19 cellular contexts compared by ENCODE assay signal in genomic region chr2:20687260-20687772, GRCh38. TPM values are rescaled to one million over a fixed set of nuclear protein-coding genes. Genes with fewer than 3 reads are reported as not detected.
DNase-seq lines count a peak whose midpoint lies in the region; ATAC-seq and TF ChIP-seq lines count a peak whose summit lies in the region.
"Had no signal": no experiment of that assay in that cellular context is flagged by ENCODE, and none has a peak within 500 bp of the region (broad histone marks: within the 10 kb centered on the region; RNA-seq: fewer than 3 reads in every experiment).

No MANE protein-coding gene starts in this region.

- dilution Hi-C loops in IMR-90 (cut with HindIII; ENCODE audit: low sequenced_read_pairs, unreplicated experiment): loop anchor here (25.0 kb wide), 1 partner anchor 250 kb away; no protein-coding TSS in a partner anchor

- no peak overlapping the region; the same call in 1 of the 2 replicates for H3K14ac ChIP-seq in IMR-90 (replicated peaks; ENCODE audit: low read depth, low read length)

- H3K27ac Mint-ChIP-seq in nephron progenitor cell: peak overlapping the region; percentile 77
- H3K27ac Mint-ChIP-seq: CD8-positive, alpha-beta memory T cell had no signal

- peak; percentile 40; the same call in 1 of the 2 replicates for ATAC-seq in IMR-90 (ENCODE audit: low read depth)
- no peak for ATAC-seq in GM19397 (IDR thresholded peaks at IDR 0.05; ENCODE audit: unreplicated experiment)
- no peak for ATAC-seq in GM21381 (IDR thresholded peaks at IDR 0.05; ENCODE audit: unreplicated experiment)

- H3K4ac ChIP-seq in IMR-90 (ENCODE audit: low read depth, low read length): no peak overlapping the region

- TF ChIP-seq CTCF in IMR-90 (conservative IDR thresholded peaks at IDR 0.05; ENCODE audit: low read depth, low read length) (no peak), nephron progenitor cell (IDR thresholded peaks at IDR 0.05) (no peak)

- no peak overlapping the region for H2AK5ac ChIP-seq in IMR-90 (ENCODE audit: low read depth, low read length)

- H4K91ac ChIP-seq in IMR-90 (ENCODE audit: insufficient read depth, low read depth, low read length): no peak overlapping the region

- intact Hi-C loops in IMR-90 (cut with micrococcal nuclease): no loop called here

- H2BK5ac ChIP-seq in IMR-90 (ENCODE audit: low read depth, low read length, poor library complexity, severe bottlenecking): no peak overlapping the region

- 0 out of 2 replicates have a peak, but pooled peaks cover 3% of the 10 kb centered on the region for H3K4me1 ChIP-seq in IMR-90 (ENCODE audit: control insufficient read depth, insufficient read depth, low read length)
- H3K4me1 ChIP-seq: BE2C, HAP-1 had no signal

- DNase-seq in AG20443 (ENCODE audit: low spot score) (peak; percentile 34), IMR-90 (peak; percentile 23), fibroblast of gingiva (ENCODE audit: low read depth) (peak; percentile 58), nephron progenitor cell (no peak), kidney tubule cell (ENCODE audit: low spot score) (no peak)
- DNase-seq: BE2C; C1 segment of cervical spinal cord; CD4-positive, CD25-positive, alpha-beta regulatory T cell; CD8-positive, alpha-beta memory T cell; COR-L47; DMS 273 treated with DMSO at 0.1 percent for 48 hours; DMS53; DND-41; EL had no signal

- no peak overlapping the region for H3K4me2 ChIP-seq in IMR-90 (ENCODE audit: low read depth, low read length)

- H3K27me3 ChIP-seq in IMR-90 (ENCODE audit: control insufficient read depth, insufficient read depth, low read length): no peaks in the 10 kb centered on the region
- H3K27me3 ChIP-seq: BE2C had no signal

- H3K36me3 Mint-ChIP-seq in nephron progenitor cell (ENCODE audit: low read depth): peaks cover 72% of the 10 kb centered on the region

- no peak overlapping the region for H2BK120ac ChIP-seq in IMR-90 (ENCODE audit: low read depth, low read length)

- H2BK20ac ChIP-seq in IMR-90 (ENCODE audit: low read depth, low read length): no peak overlapping the region

- TF ChIP-seq RAD21 in IMR-90 (IDR thresholded peaks at IDR 0.05; ENCODE audit: low read length): no peak

- H4K8ac ChIP-seq in IMR-90 (ENCODE audit: low read depth in 2 of 2, low read length in 2 of 2): no peak overlapping the region

- H3K4me1 Mint-ChIP-seq in nephron progenitor cell: peaks cover 11% of the 10 kb centered on the region

- H3K9me3 ChIP-seq in IMR-90 (ENCODE audit: control insufficient read depth, insufficient read depth, low read length): no peaks in the 10 kb centered on the region
- H3K9me3 ChIP-seq: BE2C, HAP-1 had no signal

- no TSS peak for BruUV-seq in IMR-90 (replicated peaks; lab: Mats Ljungman, UMichigan)

- H3K36me3 ChIP-seq in IMR-90 (ENCODE audit: control insufficient read depth, insufficient read depth, low read length): peaks cover 5% of the 10 kb centered on the region

- no peak overlapping the region for H2BK15ac ChIP-seq in IMR-90 (ENCODE audit: low read depth, low read length)

- H3K4me3 Mint-ChIP-seq in nephron progenitor cell: no peak overlapping the region
- H3K4me3 Mint-ChIP-seq: CD4-positive, CD25-positive, alpha-beta regulatory T cell; CD8-positive, alpha-beta memory T cell had no signal

- no peak overlapping the region for H3K27ac ChIP-seq in IMR-90 (ENCODE audit: insufficient read depth, low read length)

- H3K23ac ChIP-seq in IMR-90 (ENCODE audit: low read depth, low read length): no peak overlapping the region

- no peaks in the 10 kb centered on the region; the same call in 1 of the 2 replicates for H3K9me1 ChIP-seq in IMR-90 (ENCODE audit: insufficient read depth, low read length)

- H3K18ac ChIP-seq in IMR-90 (ENCODE audit: low read depth, low read length): no peak overlapping the region

- H3K56ac ChIP-seq in IMR-90 (ENCODE audit: extremely low read depth, insufficient read depth, low read length): no peak overlapping the region

- H4K5ac ChIP-seq in IMR-90 (ENCODE audit: low read depth, low read length): no peak overlapping the region

- CTCF ChIA-PET in IMR-90 (lab: Yijun Ruan, JAX): interaction anchor here (0.6 to 1.0 kb wide), 3 partner anchors 10 to 13 kb away, joined by 3 read pairs; no protein-coding TSS in a partner anchor

- POLR2A ChIA-PET in IMR-90 (lab: Charles Lee; ENCODE audit: unreplicated experiment): no interaction called here

- H3K27me3 Mint-ChIP-seq in nephron progenitor cell (ENCODE audit: low read depth, poor library complexity): peaks cover 2% of the 10 kb centered on the region
- H3K27me3 Mint-ChIP-seq: CD4-positive, CD25-positive, alpha-beta regulatory T cell; CD8-positive, alpha-beta memory T cell had no signal

- in situ Hi-C loops in IMR-90 (cut with MboI; ENCODE audit: low sequenced_read_pairs): no loop called here

- no CpG with 5 or more reads among the region's 4 CpGs for WGBS in IMR-90 (ENCODE audit: extremely low coverage in 2 of 2, insufficient read length in 1 of 2), 2 experiments

- no peak overlapping the region for H2AFZ ChIP-seq in IMR-90 (replicated peaks; ENCODE audit: low read length, poor library complexity)

- H3K79me1 ChIP-seq in IMR-90 (ENCODE audit: low read depth in 1 of 2, low read length in 2 of 2): no peaks in the 10 kb centered on the region

- no peak overlapping the region for H2AK9ac ChIP-seq in IMR-90 (replicated peaks; ENCODE audit: low read depth, low read length, poor library complexity)

- H3K9me3 Mint-ChIP-seq in nephron progenitor cell: peaks cover 4% of the 10 kb centered on the region
- H3K9me3 Mint-ChIP-seq: CD4-positive, CD25-positive, alpha-beta regulatory T cell; CD8-positive, alpha-beta memory T cell had no signal

- no peaks in the 10 kb centered on the region for H4K20me1 ChIP-seq in IMR-90 (ENCODE audit: insufficient read depth, low read length)

- no peak overlapping the region for H3K9ac ChIP-seq in IMR-90 (ENCODE audit: low read depth, low read length)

- H3K4me3 ChIP-seq in IMR-90 (ENCODE audit: insufficient read depth, low read depth, low read length): no peak overlapping the region
- H3K4me3 ChIP-seq: HAP-1, K562 had no signal

- no peak for TF ChIP-seq POLR2A in IMR-90 (IDR thresholded peaks at IDR 0.05; ENCODE audit: low read depth, low read length)

TF ChIP-seq in IMR-90, 13 proteins besides CTCF, POLR2A, EP300 and RAD21:
- TF ChIP-seq BHLHE40 (IDR thresholded peaks at IDR 0.05; ENCODE audit: low read depth, low read length) (no peak), RCOR1 (IDR thresholded peaks at IDR 0.05; ENCODE audit: insufficient replicate concordance, low read length) (no peak), MAZ (IDR thresholded peaks at IDR 0.05; ENCODE audit: borderline replicate concordance, low read depth, low read length) (no peak), CEBPB (IDR thresholded peaks at IDR 0.05; ENCODE audit: low read depth, low read length) (no peak), RFX5 (IDR thresholded peaks at IDR 0.05; ENCODE audit: low read depth, low read length) (no peak), MXI1 (IDR thresholded peaks at IDR 0.05; ENCODE audit: borderline replicate concordance, low read depth, low read length) (no peak), FOS (IDR thresholded peaks at IDR 0.05; ENCODE audit: low read depth, low read length) (no peak), CHD1 (IDR thresholded peaks at IDR 0.05; ENCODE audit: low read depth, low read length) (no peak), SMC3 (IDR thresholded peaks at IDR 0.05; ENCODE audit: low read depth, low read length) (no peak), NFE2L2 (IDR thresholded peaks at IDR 0.05; ENCODE audit: low read depth, low read length) (no peak), ELK1 (IDR thresholded peaks at IDR 0.05; ENCODE audit: borderline replicate concordance, low read depth, low read length) (no peak), MAFK (IDR thresholded peaks at IDR 0.05; ENCODE audit: low read depth, low read length) (no peak)
- TF ChIP-seq, protein P1, sequence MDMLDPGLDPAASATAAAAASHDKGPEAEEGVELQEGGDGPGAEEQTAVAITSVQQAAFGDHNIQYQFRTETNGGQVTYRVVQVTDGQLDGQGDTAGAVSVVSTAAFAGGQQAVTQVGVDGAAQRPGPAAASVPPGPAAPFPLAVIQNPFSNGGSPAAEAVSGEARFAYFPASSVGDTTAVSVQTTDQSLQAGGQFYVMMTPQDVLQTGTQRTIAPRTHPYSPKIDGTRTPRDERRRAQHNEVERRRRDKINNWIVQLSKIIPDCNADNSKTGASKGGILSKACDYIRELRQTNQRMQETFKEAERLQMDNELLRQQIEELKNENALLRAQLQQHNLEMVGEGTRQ (IDR thresholded peaks at IDR 0.05; ENCODE audit: low read depth, low read length): no peak
TF ChIP-seq in IMR-90: peak in this region for 0.

RNA-seq across cellular contexts. Expression of gene GDF7, which starts 20.4 kb away (rescaled TPM):
- total RNA-seq in IMR-90 (2012; rRNA removed): under 0.01 TPM in 2 replicates
- 0.02 TPM in 1 of 2 replicates, not detected in the other for polyA plus RNA-seq in IMR-90 (2012; rRNA removed)
- polyA plus RNA-seq in IMR-90 (2012; cell fraction: cytosol; rRNA removed): under 0.01 and 0.01 TPM in 2 replicates
- 0.03 and 0.10 TPM in 2 replicates for polyA plus RNA-seq in IMR-90 (2012; cell fraction: nucleus; rRNA removed; ENCODE audit: low replicate concordance)
- total RNA-seq: CD8-positive, alpha-beta memory T cell; HT-29; K562 had no signal

RNA-seq across cellular contexts. Expression of gene HS1BP3, which starts 36.4 kb away (rescaled TPM):
- 9.0 and 10.3 TPM in 2 replicates for total RNA-seq in IMR-90 (2012; rRNA removed)
- polyA plus RNA-seq in IMR-90 (2012; rRNA removed): 13.6 and 14.8 TPM in 2 replicates
- 12.6 and 13.7 TPM in 2 replicates for polyA plus RNA-seq in IMR-90 (2012; cell fraction: cytosol; rRNA removed)
- polyA plus RNA-seq in IMR-90 (2012; cell fraction: nucleus; rRNA removed; ENCODE audit: low replicate concordance): 34.4 and 38.9 TPM in 2 replicates

Comparison
In these comparisons a context has a peak if more than half of its experiments do, and no peak if none do; other contexts are left out.
1. DNase-seq: peak in AG20443 (single experiment), IMR-90 (single experiment) and fibroblast of gingiva (single experiment); none in nephron progenitor cell (single experiment) and kidney tubule cell (single experiment).